Comparison of ENCODE assay signal across 26 cellular contexts in genomic region chrX:17038277-17038676, GRCh38.
DNase-seq lines count a peak whose midpoint lies in the region; ATAC-seq, FAIRE-seq and TF ChIP-seq lines count a peak whose summit lies in the region.
"Had no signal": no experiment of that assay in that cellular context is flagged by ENCODE, and none has a peak within 500 bp of the region (broad histone marks: within the 10 kb centered on the region; RNA-seq: fewer than 3 reads in every experiment).

No MANE protein-coding gene starts in this region.

- H3K4me1 ChIP-seq in MM.1S (ENCODE audit: low read length): peaks cover 13% of the 10 kb centered on the region
- H3K4me1 ChIP-seq in adrenal gland (replicated peaks in 1 of 2): peaks cover 0 to 22% of the 10 kb centered on the region in 2 donors
- no peaks in the 10 kb centered on the region for H3K4me1 ChIP-seq in left lung
- H3K4me1 ChIP-seq in sigmoid colon: peaks cover 0 to 36% (median 14%) of the 10 kb centered on the region in 4 donors
- H3K4me1 ChIP-seq: thyroid gland had no signal

- H3K9me3 ChIP-seq in MM.1S (replicated peaks; ENCODE audit: insufficient read depth, low read length): no peaks in the 10 kb centered on the region
- H3K9me3 ChIP-seq in adrenal gland (replicated peaks in 1 of 3): no peaks in the 10 kb centered on the region
- no peaks in the 10 kb centered on the region for H3K9me3 ChIP-seq in left lung
- no peaks in the 10 kb centered on the region for H3K9me3 ChIP-seq in sigmoid colon
- H3K9me3 ChIP-seq: thyroid gland had no signal

- no peak for TF ChIP-seq EP300 in sigmoid colon (IDR thresholded peaks at IDR 0.05)

- H3K9ac ChIP-seq in MM.1S (ENCODE audit: low read length): no peak overlapping the region

- H3K27me3 ChIP-seq in MM.1S (replicated peaks; ENCODE audit: insufficient read depth, low read length): no peaks in the 10 kb centered on the region
- peaks cover 4% of the 10 kb centered on the region for H3K27me3 ChIP-seq in adrenal gland
- peaks cover 0 to 8% of the 10 kb centered on the region in 2 donors for H3K27me3 ChIP-seq in left lung
- H3K27me3 ChIP-seq in sigmoid colon: no peaks in the 10 kb centered on the region
- H3K27me3 ChIP-seq: thyroid gland had no signal

- peak overlapping the region; percentile 55; the same call in 1 of the 2 replicates for H3K27ac ChIP-seq in MM.1S (ENCODE audit: low read length)
- H3K27ac ChIP-seq in adrenal gland: peak overlapping the region; percentile 44 to 84 (median 64)
- H3K27ac ChIP-seq in left lung: no peak overlapping the region
- peak overlapping the region; percentile 70 to 77 (median 73) for H3K27ac ChIP-seq in sigmoid colon
- H3K27ac ChIP-seq: thyroid gland, WERI-Rb-1 had no signal

- peak overlapping the region; percentile 20; the same call in 1 of the 2 replicates for H3K4me3 ChIP-seq in MM.1S (ENCODE audit: low read length)
- no peak overlapping the region for H3K4me3 ChIP-seq in adrenal gland
- H3K4me3 ChIP-seq in left lung: no peak overlapping the region
- no peak overlapping the region for H3K4me3 ChIP-seq in sigmoid colon
- H3K4me3 ChIP-seq: thyroid gland had no signal

- WGBS in adrenal gland, 4 donors: 49 to 84% (median 59%) methylated on average over 1 to 3 of the region's 3 CpGs
- 68 to 93% methylated on average over 3 of the region's 3 CpGs for WGBS in sigmoid colon, 2 donors

- no peaks in the 10 kb centered on the region for H3F3A ChIP-seq in MM.1S (ENCODE audit: insufficient read depth, low read length)

- H3K9me2 ChIP-seq in MM.1S (replicated peaks; ENCODE audit: insufficient read depth, low read length): no peaks in the 10 kb centered on the region

- no peaks in the 10 kb centered on the region for H4K20me1 ChIP-seq in MM.1S (ENCODE audit: insufficient read depth, low read length)

- H3K36me3 ChIP-seq in MM.1S (replicated peaks; ENCODE audit: insufficient read depth, low read length): no peaks in the 10 kb centered on the region
- H3K36me3 ChIP-seq in adrenal gland (replicated peaks in 1 of 2): no peaks in the 10 kb centered on the region
- H3K36me3 ChIP-seq in left lung: no peaks in the 10 kb centered on the region
- no peaks in the 10 kb centered on the region for H3K36me3 ChIP-seq in sigmoid colon
- H3K36me3 ChIP-seq: thyroid gland, WERI-Rb-1 had no signal

- DNase-seq in MM.1S (no peak), adrenal gland (peak in 2 of 7 donors; percentile 20 to 45), left lung (no peak), sigmoid colon (peak; percentile 70), HTR-8/SVneo (ENCODE audit: insufficient read length, low spot score) (no peak), GF-D8 (lab: John Stamatoyannopoulos, UW) (no peak)
- DNase-seq: activated CD4-positive, alpha-beta T cell treated with anti-CD3 and anti-CD28 coated beads, Interleukin-2, amount 10 ng/mL, durations not matched to agents 7 days and 5 days; activated naive CD4-positive, alpha-beta T cell treated with Interleukin-2 at 50 U/mL for 16 hours; activated T-cell treated with anti-CD3 and anti-CD28 coated beads, Interleukin-2, amount 50 U/mL, for 72 hours; CD8-positive, alpha-beta memory T cell; glutamatergic neuron; H9; kidney glomerular epithelial cell; mesendoderm; naive thymus-derived CD4-positive, alpha-beta T cell; NCI-H1048; NCI-H187; NCI-H748 treated with DMSO at 0.1 percent for 48 hours; retina; stimulated activated CD4-positive, alpha-beta T cell treated with anti-CD3 and anti-CD28 coated beads, Interleukin-4, amount 100 ng/mL, for 1 hour; stimulated activated naive CD4-positive, alpha-beta T cell; WERI-Rb-1 had no signal

- no peak for FAIRE-seq in HTR-8/SVneo (lab: Jason Lieb, UNC)
- FAIRE-seq: bronchial epithelial cell had no signal

- peak overlapping the region; percentile 31; the same call in 1 of the 2 replicates for H2AFZ ChIP-seq in MM.1S (ENCODE audit: low read length)

- ATAC-seq in left lung (peak; percentile 82), GM19463 (IDR thresholded peaks at IDR 0.05; ENCODE audit: unreplicated experiment) (no peak), GM18505 (IDR thresholded peaks at IDR 0.05; ENCODE audit: unreplicated experiment) (no peak)
- ATAC-seq: activated T-cell treated with anti-CD3 and anti-CD28 coated beads, Interleukin-2, amount 50 U/mL, for 72 hours; naive thymus-derived CD4-positive, alpha-beta T cell had no signal

- peak overlapping the region; percentile 45; the same call in 1 of the 2 replicates for H3K4me2 ChIP-seq in MM.1S (ENCODE audit: low read depth, low read length)

- TF ChIP-seq POLR2A in adrenal gland (IDR thresholded peaks at IDR 0.05): no peak
- no peak for TF ChIP-seq POLR2A in sigmoid colon (IDR thresholded peaks at IDR 0.05)
- no peak for TF ChIP-seq POLR2A in GM18505 (IDR thresholded peaks at IDR 0.05; ENCODE audit: borderline replicate concordance, extremely low read depth, insufficient read depth, insufficient read length)

- TF ChIP-seq CTCF in MM.1S (IDR thresholded peaks at IDR 0.05; ENCODE audit: low read length) (no peak), adrenal gland (IDR thresholded peaks at IDR 0.05) (no peak), left lung (IDR thresholded peaks at IDR 0.05) (no peak), sigmoid colon (IDR thresholded peaks at IDR 0.05) (no peak)

- intact Hi-C loops in adrenal gland (cut with DNase I): no loop called here
- intact Hi-C loops in left lung (cut with DNase I): loop anchor here in 1 of 2 donors (10.0 kb wide), 1 partner anchor 143 kb away; no protein-coding TSS in a partner anchor
- intact Hi-C loops in sigmoid colon (cut with DNase I): no loop called here

- H3K79me2 ChIP-seq in MM.1S (ENCODE audit: low read length): no peaks in the 10 kb centered on the region

Comparison
In these comparisons a context has a peak if more than half of its experiments do, and no peak if none do; other contexts are left out.
1. H3K27ac ChIP-seq: peak in MM.1S (single experiment), adrenal gland (5 of 5) and sigmoid colon (4 of 4); none in left lung (0 of 2).